15 cellular contexts compared by ENCODE assay signal in the genomic region with DNA sequence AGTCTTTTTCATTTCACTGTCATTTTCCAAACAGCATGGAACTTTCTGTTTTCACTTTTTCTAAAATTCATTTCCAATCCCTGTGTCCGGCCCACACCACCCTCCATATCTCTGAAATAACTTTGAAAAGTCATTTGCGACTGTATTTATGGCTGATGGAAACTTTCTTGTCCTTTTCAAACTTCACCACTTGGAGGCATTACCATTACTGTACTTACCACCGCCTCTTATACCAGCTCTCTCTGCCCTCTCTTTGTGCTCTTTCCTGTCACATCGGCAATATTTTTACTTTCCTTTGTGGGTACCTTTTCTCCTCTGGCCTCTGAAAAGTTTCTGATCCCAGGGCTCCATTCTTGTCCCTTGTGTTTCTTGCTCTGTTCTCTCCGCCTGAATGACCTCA. TPM values are rescaled to one million over a fixed set of nuclear protein-coding genes. Genes with fewer than 3 reads are reported as not detected.
A peak's percentile ranks its signal among the peaks of the same experiment; 100 is the strongest.
DNase-seq lines count a peak whose midpoint lies in the region; ATAC-seq, FAIRE-seq and TF ChIP-seq lines count a peak whose summit lies in the region.
"Had no signal": no experiment of that assay in that cellular context is flagged by ENCODE, and none has a peak within 500 bp of the region (broad histone marks: within the 10 kb centered on the region; RNA-seq: fewer than 3 reads in every experiment).

No MANE protein-coding gene starts in this region.

- WGBS in K562 (ENCODE audit: insufficient coverage, low coverage, missing lambda C conversion rate), result 9% methylated on average over 5 of the region's 5 CpGs

- H3K9me3 ChIP-seq in OCI-LY3 (ENCODE audit: insufficient read depth, low read length), result no peaks in the 10 kb centered on the region
- H3K9me3 ChIP-seq in K562 (replicated peaks; ENCODE audit: control insufficient read depth, insufficient read depth, low read depth, low read length), result no peaks in the 10 kb centered on the region
- H3K9me3 ChIP-seq: adrenal gland, neutrophil had no signal

- no peak for DNase-seq in activated CD8-positive, alpha-beta memory T cell treated with anti-CD3 and anti-CD28 coated beads, Interleukin-2, amount 10 ng/mL, durations not matched to agents 7 days and 5 days
- DNase-seq in activated CD8-positive, alpha-beta memory T cell treated with anti-CD3 and anti-CD28 coated beads for 24 hours, result no peak
- DNase-seq in K562 (ENCODE audit: extremely low read depth in 1 of 4, low spot score in 3 of 4) (no peak), HuH-7 (ENCODE audit: low spot score) (no peak), cortex of kidney (lab: John Stamatoyannopoulos, UW) (no peak)
- DNase-seq in stimulated activated naive CD8-positive, alpha-beta T cell treated with anti-CD3 and anti-CD28 coated beads, Interleukin-15, Interleukin-2, amounts not matched to agents 100 U/mL and 50 U/mL, for 24 hours, result no peak
- DNase-seq: adrenal gland, MV-4-11, right cardiac atrium, Right ventricle myocardium superior had no signal

- TF ChIP-seq CTCF in OCI-LY3 (IDR thresholded peaks at IDR 0.05; ENCODE audit: low read depth, low read length) (peak; percentile 48), K562 (IDR thresholded peaks at IDR 0.05 in 2 of 3, conservative IDR thresholded peaks at IDR 0.05 in 1 of 3; ENCODE audit: insufficient read depth in 2 of 3, low read depth in 1 of 3, low read length in 3 of 3) (peak in 1 of 3 experiments; percentile 37; a peak in 1 of 6 replicates)

- H3K27me3 ChIP-seq in OCI-LY3 (ENCODE audit: low read depth, low read length) (peaks cover 15% of the 10 kb centered on the region), K562 (ENCODE audit: control insufficient read depth in 2 of 2, insufficient read depth in 2 of 2, low read length in 2 of 2) (peaks cover 0 to 19% of the 10 kb centered on the region in 2 experiments; a peak in 2 of 5 replicates)
- H3K27me3 ChIP-seq: adrenal gland had no signal

- no peaks in the 10 kb centered on the region for H3K9me1 ChIP-seq in K562 (ENCODE audit: control insufficient read depth, insufficient read depth, low read length)

- no peak for FAIRE-seq in K562 (lab: Jason Lieb, UNC)
- FAIRE-seq: islet of Langerhans, TTC549 had no signal

- peak overlapping the region; percentile 72 for H2AFZ ChIP-seq in OCI-LY3 (ENCODE audit: low read depth, low read length)
- H2AFZ ChIP-seq in K562 (ENCODE audit: low read depth, low read length), result no peak overlapping the region

- no peak overlapping the region for H3K27ac Mint-ChIP-seq in activated CD8-positive, alpha-beta memory T cell treated with anti-CD3 and anti-CD28 coated beads, Interleukin-2, amount 10 ng/mL, durations not matched to agents 7 days and 5 days

- BruUV-seq in K562 (replicated peaks; lab: Mats Ljungman, UMichigan), result no TSS peak

- H3K27ac ChIP-seq in OCI-LY3 (ENCODE audit: low read length) (no peak overlapping the region), K562 (ENCODE audit: extremely low read depth, low read depth, low read length) (no peak overlapping the region)
- H3K27ac ChIP-seq: adrenal gland, neutrophil had no signal

- H3K9ac ChIP-seq in OCI-LY3 (ENCODE audit: low read length) (no peak overlapping the region), K562 (ENCODE audit: insufficient read depth in 1 of 2, low read depth in 2 of 2, low read length in 2 of 2) (no peak overlapping the region)

- intact Hi-C loops in K562 (cut with micrococcal nuclease), result no loop called here

- H4K20me1 ChIP-seq in OCI-LY3 (ENCODE audit: insufficient read depth, low read length), result no peaks in the 10 kb centered on the region
- no peaks in the 10 kb centered on the region for H4K20me1 ChIP-seq in K562 (replicated peaks; ENCODE audit: control insufficient read depth, insufficient read depth, low read length)

- H3K27me3 Mint-ChIP-seq in activated CD8-positive, alpha-beta memory T cell treated with anti-CD3 and anti-CD28 coated beads, Interleukin-2, amount 10 ng/mL, durations not matched to agents 7 days and 5 days, result peaks cover 8% of the 10 kb centered on the region

- peaks cover 6% of the 10 kb centered on the region for H3K9me3 Mint-ChIP-seq in activated CD8-positive, alpha-beta memory T cell treated with anti-CD3 and anti-CD28 coated beads, Interleukin-2, amount 10 ng/mL, durations not matched to agents 7 days and 5 days (ENCODE audit: low read depth)

- POLR2A ChIA-PET in K562 (lab: Yijun Ruan, JAX), result no interaction called here

- peaks cover 9% of the 10 kb centered on the region; the same call in 1 of the 2 replicates for H3K4me1 ChIP-seq in OCI-LY3 (ENCODE audit: low read length)
- no peaks in the 10 kb centered on the region; a peak in 1 of 5 replicates for H3K4me1 ChIP-seq in K562 (replicated peaks in 1 of 2; ENCODE audit: control insufficient read depth in 2 of 2, insufficient read depth in 2 of 2, low read length in 2 of 2)

- TF ChIP-seq POLR2A in K562 (conservative IDR thresholded peaks at IDR 0.05), result no peak

- H3K4me2 ChIP-seq in OCI-LY3 (ENCODE audit: low read length) (peak overlapping the region; percentile 66), K562 (ENCODE audit: insufficient read depth, low read length) (no peak overlapping the region)

- peaks cover 26% of the 10 kb centered on the region for H3K36me3 Mint-ChIP-seq in activated CD8-positive, alpha-beta memory T cell treated with anti-CD3 and anti-CD28 coated beads, Interleukin-2, amount 10 ng/mL, durations not matched to agents 7 days and 5 days

- H3K36me3 ChIP-seq in OCI-LY3 (replicated peaks; ENCODE audit: low read depth, low read length), result no peaks in the 10 kb centered on the region
- no peaks in the 10 kb centered on the region for H3K36me3 ChIP-seq in K562 (ENCODE audit: control insufficient read depth, insufficient read depth, low read length)
- H3K36me3 ChIP-seq: adrenal gland, neutrophil had no signal

- ATAC-seq in activated CD8-positive, alpha-beta memory T cell treated with anti-CD3 and anti-CD28 coated beads, Interleukin-2, amount 10 ng/mL, durations not matched to agents 7 days and 5 days, result peak; percentile 71
- ATAC-seq in K562 (peak; percentile 58; the same call in 2 of the 3 replicates), GM21737 (IDR thresholded peaks at IDR 0.05; ENCODE audit: unreplicated experiment) (no peak)
- ATAC-seq in stimulated activated naive CD8-positive, alpha-beta T cell treated with anti-CD3 and anti-CD28 coated beads, Interleukin-15, Interleukin-2, amounts not matched to agents 100 U/mL and 50 U/mL, for 24 hours, result peak; percentile 72
- ATAC-seq: right cardiac atrium had no signal

- H3K4me1 Mint-ChIP-seq in activated CD8-positive, alpha-beta memory T cell treated with anti-CD3 and anti-CD28 coated beads, Interleukin-2, amount 10 ng/mL, durations not matched to agents 7 days and 5 days, result peaks cover 28% of the 10 kb centered on the region

- H3K4me3 Mint-ChIP-seq in activated CD8-positive, alpha-beta memory T cell treated with anti-CD3 and anti-CD28 coated beads, Interleukin-2, amount 10 ng/mL, durations not matched to agents 7 days and 5 days, result peak overlapping the region; percentile 27

- TF ChIP-seq RAD21 in K562 (CRISPR knock-in tag; conservative IDR thresholded peaks at IDR 0.05 in 1 of 2, IDR thresholded peaks at IDR 0.05 in 1 of 2), result peak; percentile 33 to 44; a peak in 3 of 4 replicates

- TF ChIP-seq EP300 in K562 (IDR thresholded peaks at IDR 0.05; ENCODE audit: low read length), result no peak

- H3K79me2 ChIP-seq in OCI-LY3 (ENCODE audit: low read length) (no peaks in the 10 kb centered on the region), K562 (ENCODE audit: control insufficient read depth, insufficient read depth, low read length) (no peaks in the 10 kb centered on the region)

- in situ Hi-C loops in K562 (cut with MboI), result no loop called here

- H3K4me3 ChIP-seq in OCI-LY3 (ENCODE audit: low read length), result peak overlapping the region; percentile 52
- no peak overlapping the region for H3K4me3 ChIP-seq in K562
- H3K4me3 ChIP-seq: adrenal gland had no signal

- CTCF ChIA-PET in activated CD8-positive, alpha-beta memory T cell treated with anti-CD3 and anti-CD28 coated beads, Interleukin-2, amount 10 ng/mL, durations not matched to agents 7 days and 5 days (lab: Charles Lee), result interaction anchor here (0.7 to 1.3 kb wide), 7 partner anchors 9 to 171 kb away, joined by 3 to 5 read pairs (median 3); a partner anchor contains a TSS
- CTCF ChIA-PET in K562 (lab: Yijun Ruan, JAX; ENCODE audit: low intra/inter-chr PET ratio), result interaction anchor here (1.1 kb wide), 1 partner anchor 83 kb away, joined by 3 read pairs; no protein-coding TSS in a partner anchor

TF ChIP-seq in K562, 482 proteins besides CTCF, POLR2A, EP300 and RAD21 (continues in another document):
- TF ChIP-seq ZNF695 (CRISPR knock-in tag; IDR thresholded peaks at IDR 0.05), result no peak
- TF ChIP-seq HNRNPH1 (optimal IDR thresholded peaks at IDR 0.05; ENCODE audit: low read depth, low read length), result no peak
- TF ChIP-seq WHSC1 (IDR thresholded peaks at IDR 0.05; ENCODE audit: low read length), result no peak
- no peak for TF ChIP-seq KLF10 (CRISPR knock-in tag; IDR thresholded peaks at IDR 0.05)
- TF ChIP-seq ZNF41 (CRISPR knock-in tag; conservative IDR thresholded peaks at IDR 0.05), result no peak

RNA-seq across cellular contexts. Expression of a gene that starts 39.5 kb away (rescaled TPM):
- under 1 TPM; 0.09 to 0.41 TPM for total RNA-seq in activated CD8-positive, alpha-beta memory T cell treated with anti-CD3 and anti-CD28 coated beads, Interleukin-2, amount 10 ng/mL, durations not matched to agents 7 days and 5 days
- 0.18 TPM in 1 of 2 replicates, not detected in the other for total RNA-seq in K562 (2011; cell fraction: chromatin; rRNA removed; ENCODE audit: low replicate concordance)
- total RNA-seq in K562 (2011; cell fraction: nucleolus; rRNA removed), result not detected in 2 replicates
- not detected in 2 replicates for total RNA-seq in K562 (2011; cell fraction: nucleoplasm; rRNA removed)
- total RNA-seq in K562 (2014; rRNA removed), result 0.45 and 0.59 TPM in 2 replicates
- total RNA-seq in K562 (2014; rRNA removed; fragmentation: Illumina TruSeq; extraction: Trizol), result 0.73 and 1.0 TPM in 2 replicates
- 2.6 and 3.3 TPM in 2 replicates for total RNA-seq in K562 (2015; rRNA removed; fragmentation: Illumina TruSeq; extraction: Trizol)
- 0.44 and 1.0 TPM in 2 replicates for total RNA-seq in K562 (2021)
- 0.05 and 0.06 TPM in 2 replicates for polyA plus RNA-seq in K562 (2011; rRNA removed)
- polyA plus RNA-seq in K562 (2011; cell fraction: cytosol; rRNA removed), result 0.03 TPM in 1 of 2 replicates, not detected in the other
- polyA plus RNA-seq in K562 (2011; cell fraction: nucleus; rRNA removed), result 0.27 TPM in 1 of 2 replicates, not detected in the other
- 4.3 and 5.8 TPM in 2 replicates for polyA plus RNA-seq in K562 (2012)
- 0.72 and 1.2 TPM in 2 replicates for polyA plus RNA-seq in K562 (2014; fragmentation: Illumina TruSeq; extraction: Trizol)
- polyA plus RNA-seq in K562 (2014; fragmentation: Nextera tagmentation; extraction: Ambion mirVana), result under 1 TPM; 0.42 to 0.59 TPM
- 0.66 and 0.81 TPM in 2 replicates for polyA plus RNA-seq in K562 (2014; rRNA removed)
- polyA minus RNA-seq in K562 (2011; rRNA and poly(A)+ RNA removed), result 0.18 TPM in 1 of 2 replicates, not detected in the other
- not detected in 2 replicates for polyA minus RNA-seq in K562 (2011; cell fraction: cytosol; rRNA and poly(A)+ RNA removed)
- 0.13 TPM in 1 of 2 replicates, not detected in the other for polyA minus RNA-seq in K562 (2011; cell fraction: nucleus; rRNA and poly(A)+ RNA removed)
